ENCODE assay signal across 2 cellular contexts in the genomic region with DNA sequence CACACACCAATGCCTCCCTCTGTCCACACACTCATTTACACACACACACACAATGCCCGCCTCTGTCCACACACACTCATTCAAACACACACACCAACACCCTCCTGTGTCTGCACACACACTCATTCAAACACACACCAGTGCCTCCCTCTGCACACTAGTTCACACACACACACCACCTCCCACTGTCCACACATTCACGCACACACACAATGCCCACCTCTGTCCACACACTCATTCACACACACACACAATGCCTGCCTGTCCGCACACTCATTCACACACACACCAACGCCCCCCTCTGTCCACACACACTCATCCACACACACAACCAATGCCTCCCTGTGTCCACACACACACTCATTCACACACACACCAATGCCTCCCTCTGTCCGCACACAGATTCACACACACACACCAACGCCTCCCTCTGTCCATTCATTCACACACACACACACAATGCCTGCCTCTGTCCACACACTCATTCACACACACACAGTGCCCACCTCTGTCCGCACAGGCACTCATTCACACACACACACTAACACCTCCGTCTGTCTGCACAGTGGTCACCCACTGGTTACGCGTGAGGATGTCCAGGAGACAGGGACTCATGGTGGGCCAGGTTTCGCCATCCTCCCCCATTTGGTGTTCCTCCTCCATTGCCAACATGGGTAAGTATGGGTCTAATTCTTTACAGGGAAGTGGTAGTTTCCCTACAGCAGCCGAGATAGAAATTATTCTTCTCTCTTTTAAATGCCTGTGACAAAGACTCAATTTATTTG.
TF ChIP-seq lines count a peak whose summit lies in the region.

No MANE protein-coding gene starts in this region.

TF ChIP-seq in HepG2, 621 proteins besides CTCF, POLR2A, EP300 and RAD21:
- TF ChIP-seq, protein P1, sequence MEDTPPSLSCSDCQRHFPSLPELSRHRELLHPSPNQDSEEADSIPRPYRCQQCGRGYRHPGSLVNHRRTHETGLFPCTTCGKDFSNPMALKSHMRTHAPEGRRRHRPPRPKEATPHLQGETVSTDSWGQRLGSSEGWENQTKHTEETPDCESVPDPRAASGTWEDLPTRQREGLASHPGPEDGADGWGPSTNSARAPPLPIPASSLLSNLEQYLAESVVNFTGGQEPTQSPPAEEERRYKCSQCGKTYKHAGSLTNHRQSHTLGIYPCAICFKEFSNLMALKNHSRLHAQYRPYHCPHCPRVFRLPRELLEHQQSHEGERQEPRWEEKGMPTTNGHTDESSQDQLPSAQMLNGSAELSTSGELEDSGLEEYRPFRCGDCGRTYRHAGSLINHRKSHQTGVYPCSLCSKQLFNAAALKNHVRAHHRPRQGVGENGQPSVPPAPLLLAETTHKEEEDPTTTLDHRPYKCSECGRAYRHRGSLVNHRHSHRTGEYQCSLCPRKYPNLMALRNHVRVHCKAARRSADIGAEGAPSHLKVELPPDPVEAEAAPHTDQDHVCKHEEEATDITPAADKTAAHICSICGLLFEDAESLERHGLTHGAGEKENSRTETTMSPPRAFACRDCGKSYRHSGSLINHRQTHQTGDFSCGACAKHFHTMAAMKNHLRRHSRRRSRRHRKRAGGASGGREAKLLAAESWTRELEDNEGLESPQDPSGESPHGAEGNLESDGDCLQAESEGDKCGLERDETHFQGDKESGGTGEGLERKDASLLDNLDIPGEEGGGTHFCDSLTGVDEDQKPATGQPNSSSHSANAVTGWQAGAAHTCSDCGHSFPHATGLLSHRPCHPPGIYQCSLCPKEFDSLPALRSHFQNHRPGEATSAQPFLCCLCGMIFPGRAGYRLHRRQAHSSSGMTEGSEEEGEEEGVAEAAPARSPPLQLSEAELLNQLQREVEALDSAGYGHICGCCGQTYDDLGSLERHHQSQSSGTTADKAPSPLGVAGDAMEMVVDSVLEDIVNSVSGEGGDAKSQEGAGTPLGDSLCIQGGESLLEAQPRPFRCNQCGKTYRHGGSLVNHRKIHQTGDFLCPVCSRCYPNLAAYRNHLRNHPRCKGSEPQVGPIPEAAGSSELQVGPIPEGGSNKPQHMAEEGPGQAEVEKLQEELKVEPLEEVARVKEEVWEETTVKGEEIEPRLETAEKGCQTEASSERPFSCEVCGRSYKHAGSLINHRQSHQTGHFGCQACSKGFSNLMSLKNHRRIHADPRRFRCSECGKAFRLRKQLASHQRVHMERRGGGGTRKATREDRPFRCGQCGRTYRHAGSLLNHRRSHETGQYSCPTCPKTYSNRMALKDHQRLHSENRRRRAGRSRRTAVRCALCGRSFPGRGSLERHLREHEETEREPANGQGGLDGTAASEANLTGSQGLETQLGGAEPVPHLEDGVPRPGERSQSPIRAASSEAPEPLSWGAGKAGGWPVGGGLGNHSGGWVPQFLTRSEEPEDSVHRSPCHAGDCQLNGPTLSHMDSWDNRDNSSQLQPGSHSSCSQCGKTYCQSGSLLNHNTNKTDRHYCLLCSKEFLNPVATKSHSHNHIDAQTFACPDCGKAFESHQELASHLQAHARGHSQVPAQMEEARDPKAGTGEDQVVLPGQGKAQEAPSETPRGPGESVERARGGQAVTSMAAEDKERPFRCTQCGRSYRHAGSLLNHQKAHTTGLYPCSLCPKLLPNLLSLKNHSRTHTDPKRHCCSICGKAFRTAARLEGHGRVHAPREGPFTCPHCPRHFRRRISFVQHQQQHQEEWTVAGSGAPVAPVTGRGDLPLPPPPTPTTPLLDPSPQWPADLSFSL (CRISPR knock-in tag; IDR thresholded peaks at IDR 0.05): peak; percentile 58; the same call in 1 of the 2 replicates
- TF ChIP-seq, protein P2, sequence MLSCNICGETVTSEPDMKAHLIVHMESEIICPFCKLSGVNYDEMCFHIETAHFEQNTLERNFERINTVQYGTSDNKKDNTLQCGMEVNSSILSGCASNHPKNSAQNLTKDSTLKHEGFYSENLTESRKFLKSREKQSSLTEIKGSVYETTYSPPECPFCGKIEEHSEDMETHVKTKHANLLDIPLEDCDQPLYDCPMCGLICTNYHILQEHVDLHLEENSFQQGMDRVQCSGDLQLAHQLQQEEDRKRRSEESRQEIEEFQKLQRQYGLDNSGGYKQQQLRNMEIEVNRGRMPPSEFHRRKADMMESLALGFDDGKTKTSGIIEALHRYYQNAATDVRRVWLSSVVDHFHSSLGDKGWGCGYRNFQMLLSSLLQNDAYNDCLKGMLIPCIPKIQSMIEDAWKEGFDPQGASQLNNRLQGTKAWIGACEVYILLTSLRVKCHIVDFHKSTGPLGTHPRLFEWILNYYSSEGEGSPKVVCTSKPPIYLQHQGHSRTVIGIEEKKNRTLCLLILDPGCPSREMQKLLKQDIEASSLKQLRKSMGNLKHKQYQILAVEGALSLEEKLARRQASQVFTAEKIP (CRISPR knock-in tag; IDR thresholded peaks at IDR 0.05; ENCODE audit: borderline replicate concordance): no peak
- TF ChIP-seq ZSCAN21 (CRISPR knock-in tag; IDR thresholded peaks at IDR 0.05; ENCODE audit: borderline replicate concordance) (no peak), FOXA1 (IDR thresholded peaks at IDR 0.05) (0 out of 2 replicates have a peak, but pooled peaks have one; percentile 5), FOXA1 (CRISPR knock-in tag; IDR thresholded peaks at IDR 0.05) (no peak), IKZF1 (IDR thresholded peaks at IDR 0.05) (peak; percentile 75; the same call in 1 of the 2 replicates), FOXP1 (IDR thresholded peaks at IDR 0.05) (peak; percentile 20; the same call in 1 of the 2 replicates), FOXP1 (CRISPR knock-in tag; IDR thresholded peaks at IDR 0.05) (no peak), SSRP1 (CRISPR knock-in tag; IDR thresholded peaks at IDR 0.05) (no peak)
- TF ChIP-seq, protein P3, sequence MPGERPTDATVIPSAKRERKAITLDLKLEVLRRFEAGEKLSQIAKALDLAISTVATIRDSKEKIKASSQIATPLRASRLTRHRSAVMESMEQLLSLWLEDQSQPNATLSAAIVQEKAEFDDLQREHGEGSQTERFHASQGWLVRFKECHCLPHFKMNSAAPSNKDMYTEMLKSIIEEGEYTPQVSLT (CRISPR knock-in tag; IDR thresholded peaks at IDR 0.05; ENCODE audit: borderline replicate concordance, low read depth): no peak

TF ChIP-seq in H1, 55 proteins besides CTCF, POLR2A, EP300 and RAD21:
- TF ChIP-seq, protein P4, sequence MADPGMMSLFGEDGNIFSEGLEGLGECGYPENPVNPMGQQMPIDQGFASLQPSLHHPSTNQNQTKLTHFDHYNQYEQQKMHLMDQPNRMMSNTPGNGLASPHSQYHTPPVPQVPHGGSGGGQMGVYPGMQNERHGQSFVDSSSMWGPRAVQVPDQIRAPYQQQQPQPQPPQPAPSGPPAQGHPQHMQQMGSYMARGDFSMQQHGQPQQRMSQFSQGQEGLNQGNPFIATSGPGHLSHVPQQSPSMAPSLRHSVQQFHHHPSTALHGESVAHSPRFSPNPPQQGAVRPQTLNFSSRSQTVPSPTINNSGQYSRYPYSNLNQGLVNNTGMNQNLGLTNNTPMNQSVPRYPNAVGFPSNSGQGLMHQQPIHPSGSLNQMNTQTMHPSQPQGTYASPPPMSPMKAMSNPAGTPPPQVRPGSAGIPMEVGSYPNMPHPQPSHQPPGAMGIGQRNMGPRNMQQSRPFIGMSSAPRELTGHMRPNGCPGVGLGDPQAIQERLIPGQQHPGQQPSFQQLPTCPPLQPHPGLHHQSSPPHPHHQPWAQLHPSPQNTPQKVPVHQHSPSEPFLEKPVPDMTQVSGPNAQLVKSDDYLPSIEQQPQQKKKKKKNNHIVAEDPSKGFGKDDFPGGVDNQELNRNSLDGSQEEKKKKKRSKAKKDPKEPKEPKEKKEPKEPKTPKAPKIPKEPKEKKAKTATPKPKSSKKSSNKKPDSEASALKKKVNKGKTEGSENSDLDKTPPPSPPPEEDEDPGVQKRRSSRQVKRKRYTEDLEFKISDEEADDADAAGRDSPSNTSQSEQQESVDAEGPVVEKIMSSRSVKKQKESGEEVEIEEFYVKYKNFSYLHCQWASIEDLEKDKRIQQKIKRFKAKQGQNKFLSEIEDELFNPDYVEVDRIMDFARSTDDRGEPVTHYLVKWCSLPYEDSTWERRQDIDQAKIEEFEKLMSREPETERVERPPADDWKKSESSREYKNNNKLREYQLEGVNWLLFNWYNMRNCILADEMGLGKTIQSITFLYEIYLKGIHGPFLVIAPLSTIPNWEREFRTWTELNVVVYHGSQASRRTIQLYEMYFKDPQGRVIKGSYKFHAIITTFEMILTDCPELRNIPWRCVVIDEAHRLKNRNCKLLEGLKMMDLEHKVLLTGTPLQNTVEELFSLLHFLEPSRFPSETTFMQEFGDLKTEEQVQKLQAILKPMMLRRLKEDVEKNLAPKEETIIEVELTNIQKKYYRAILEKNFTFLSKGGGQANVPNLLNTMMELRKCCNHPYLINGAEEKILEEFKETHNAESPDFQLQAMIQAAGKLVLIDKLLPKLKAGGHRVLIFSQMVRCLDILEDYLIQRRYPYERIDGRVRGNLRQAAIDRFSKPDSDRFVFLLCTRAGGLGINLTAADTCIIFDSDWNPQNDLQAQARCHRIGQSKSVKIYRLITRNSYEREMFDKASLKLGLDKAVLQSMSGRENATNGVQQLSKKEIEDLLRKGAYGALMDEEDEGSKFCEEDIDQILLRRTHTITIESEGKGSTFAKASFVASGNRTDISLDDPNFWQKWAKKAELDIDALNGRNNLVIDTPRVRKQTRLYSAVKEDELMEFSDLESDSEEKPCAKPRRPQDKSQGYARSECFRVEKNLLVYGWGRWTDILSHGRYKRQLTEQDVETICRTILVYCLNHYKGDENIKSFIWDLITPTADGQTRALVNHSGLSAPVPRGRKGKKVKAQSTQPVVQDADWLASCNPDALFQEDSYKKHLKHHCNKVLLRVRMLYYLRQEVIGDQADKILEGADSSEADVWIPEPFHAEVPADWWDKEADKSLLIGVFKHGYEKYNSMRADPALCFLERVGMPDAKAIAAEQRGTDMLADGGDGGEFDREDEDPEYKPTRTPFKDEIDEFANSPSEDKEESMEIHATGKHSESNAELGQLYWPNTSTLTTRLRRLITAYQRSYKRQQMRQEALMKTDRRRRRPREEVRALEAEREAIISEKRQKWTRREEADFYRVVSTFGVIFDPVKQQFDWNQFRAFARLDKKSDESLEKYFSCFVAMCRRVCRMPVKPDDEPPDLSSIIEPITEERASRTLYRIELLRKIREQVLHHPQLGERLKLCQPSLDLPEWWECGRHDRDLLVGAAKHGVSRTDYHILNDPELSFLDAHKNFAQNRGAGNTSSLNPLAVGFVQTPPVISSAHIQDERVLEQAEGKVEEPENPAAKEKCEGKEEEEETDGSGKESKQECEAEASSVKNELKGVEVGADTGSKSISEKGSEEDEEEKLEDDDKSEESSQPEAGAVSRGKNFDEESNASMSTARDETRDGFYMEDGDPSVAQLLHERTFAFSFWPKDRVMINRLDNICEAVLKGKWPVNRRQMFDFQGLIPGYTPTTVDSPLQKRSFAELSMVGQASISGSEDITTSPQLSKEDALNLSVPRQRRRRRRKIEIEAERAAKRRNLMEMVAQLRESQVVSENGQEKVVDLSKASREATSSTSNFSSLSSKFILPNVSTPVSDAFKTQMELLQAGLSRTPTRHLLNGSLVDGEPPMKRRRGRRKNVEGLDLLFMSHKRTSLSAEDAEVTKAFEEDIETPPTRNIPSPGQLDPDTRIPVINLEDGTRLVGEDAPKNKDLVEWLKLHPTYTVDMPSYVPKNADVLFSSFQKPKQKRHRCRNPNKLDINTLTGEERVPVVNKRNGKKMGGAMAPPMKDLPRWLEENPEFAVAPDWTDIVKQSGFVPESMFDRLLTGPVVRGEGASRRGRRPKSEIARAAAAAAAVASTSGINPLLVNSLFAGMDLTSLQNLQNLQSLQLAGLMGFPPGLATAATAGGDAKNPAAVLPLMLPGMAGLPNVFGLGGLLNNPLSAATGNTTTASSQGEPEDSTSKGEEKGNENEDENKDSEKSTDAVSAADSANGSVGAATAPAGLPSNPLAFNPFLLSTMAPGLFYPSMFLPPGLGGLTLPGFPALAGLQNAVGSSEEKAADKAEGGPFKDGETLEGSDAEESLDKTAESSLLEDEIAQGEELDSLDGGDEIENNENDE (IDR thresholded peaks at IDR 0.05; ENCODE audit: insufficient replicate concordance, low read length): no peak
- TF ChIP-seq POLR2AphosphoS5 (IDR thresholded peaks at IDR 0.05; ENCODE audit: low read depth, low read length): no peak
- TF ChIP-seq SIRT6 (IDR thresholded peaks at IDR 0.05; ENCODE audit: low read length): no peak
- TF ChIP-seq CBX8 (IDR thresholded peaks at IDR 0.05; ENCODE audit: borderline replicate concordance, low read depth, low read length): no peak
- no peak for TF ChIP-seq JUND (IDR thresholded peaks at IDR 0.05; ENCODE audit: low read length)
- no peak for TF ChIP-seq CHD2 (IDR thresholded peaks at IDR 0.05; ENCODE audit: low read length)
- TF ChIP-seq TEAD4 (IDR thresholded peaks at IDR 0.05; ENCODE audit: low read depth, low read length): no peak
- no peak for TF ChIP-seq SAP30 (IDR thresholded peaks at IDR 0.05; ENCODE audit: insufficient read depth, insufficient replicate concordance, low read length)
- no peak for TF ChIP-seq RBBP5 (IDR thresholded peaks at IDR 0.05; ENCODE audit: borderline replicate concordance, low read depth, low read length)
